In genomic region chrX:15293471-15293870, GRCh38 we compare ENCODE assay signal across 31 cellular contexts. TPM values are rescaled to one million over a fixed set of nuclear protein-coding genes. Genes with fewer than 3 reads are reported as not detected.
"Had no signal": no experiment of that assay in that cellular context is flagged by ENCODE, and none has a peak within 500 bp of the region (broad histone marks: within the 10 kb centered on the region; RNA-seq: fewer than 3 reads in every experiment).

No MANE protein-coding gene starts in this region.

- DNase-seq: activated CD4-positive, alpha-beta T cell treated with anti-CD3 and anti-CD28 coated beads, Interleukin-2, amount 50 U/mL, for 4 hours; activated CD8-positive, alpha-beta memory T cell treated with anti-CD3 and anti-CD28 coated beads for 24 hours; activated CD8-positive, alpha-beta memory T cell treated with anti-CD3 and anti-CD28 coated beads, Interleukin-2, amount 50 U/mL, for 4 hours; activated naive CD4-positive, alpha-beta T cell treated with Interleukin-2 at 50 U/mL for 16 hours; activated naive CD8-positive, alpha-beta T cell treated with anti-CD3 and anti-CD28 coated beads for 36 hours; activated T-cell treated with anti-CD3 and anti-CD28 coated beads, Interleukin-2, amount 50 U/mL, for 24 hours; amniotic stem cell; cerebellar nuclear complex; heart right ventricle; islet precursor cell; left cardiac atrium; naive B cell; stimulated activated CD4-positive, alpha-beta T cell treated with anti-CD3 and anti-CD28 coated beads, Interleukin-15, amount 100 ng/mL, for 24 hours; stomach; T-helper 2 cell had no signal

- H3K27ac ChIP-seq: breast epithelium, coronary artery, heart right ventricle, suprapubic skin, tibial nerve had no signal

- H3K4me1 Mint-ChIP-seq: activated naive CD8-positive, alpha-beta T cell treated with anti-CD3 and anti-CD28 coated beads for 36 hours; memory B cell; naive B cell; neural crest cell; stimulated activated memory B cell treated with anti-CD40 and anti-IgM and Interleukin-4, amounts not matched to agents 10 μg/mL and 1 μg/mL and 100 μg/mL, for 72 hours had no signal

- H3K9me3 ChIP-seq: breast epithelium, heart right ventricle, stomach, suprapubic skin, tibial nerve had no signal

- H3K27me3 ChIP-seq: stomach, suprapubic skin, tibial nerve had no signal

- H3K4me1 ChIP-seq: breast epithelium, stomach, suprapubic skin, tibial nerve had no signal

- H3K9me3 Mint-ChIP-seq: activated naive CD8-positive, alpha-beta T cell treated with anti-CD3 and anti-CD28 coated beads for 36 hours; activated T-cell treated with anti-CD3 and anti-CD28 coated beads, Interleukin-2, amount 50 U/mL, for 24 hours; activated T-helper 2 cell treated with anti-CD3 and anti-CD28 coated beads, Interferon-gamma antibody, Interleukin-2, Interleukin-4, amounts not matched to agents 10 μg/mL and 5 μg/mL and 100 μg/mL, durations not matched to agents 14 hours and 24 hours and 36 hours; neural crest cell; stimulated activated memory B cell treated with anti-CD40 and anti-IgM and Interleukin-4, amounts not matched to agents 10 μg/mL and 1 μg/mL and 100 μg/mL, for 72 hours; WTC11 had no signal

- H3K4me2 ChIP-seq: smooth muscle cell had no signal

- H3K27me3 Mint-ChIP-seq: activated naive CD8-positive, alpha-beta T cell treated with anti-CD3 and anti-CD28 coated beads for 36 hours; naive B cell; stimulated activated memory B cell treated with anti-CD40 and anti-IgM and Interleukin-4, amounts not matched to agents 10 μg/mL and 1 μg/mL and 100 μg/mL, for 72 hours had no signal

- ATAC-seq: heart right ventricle; left cardiac atrium; sciatic nerve; stimulated activated memory B cell treated with anti-CD40 and anti-IgM and Interleukin-4, amounts not matched to agents 10 μg/mL and 1 μg/mL and 100 μg/mL, for 72 hours; WTC11 had no signal

- H3K36me3 ChIP-seq: breast epithelium, stomach, suprapubic skin, tibial nerve had no signal

- H3K4me3 ChIP-seq: breast epithelium, coronary artery, heart right ventricle, smooth muscle cell, stomach, suprapubic skin, tibial nerve had no signal

- H3K4me3 Mint-ChIP-seq: activated naive CD8-positive, alpha-beta T cell treated with anti-CD3 and anti-CD28 coated beads for 36 hours; activated T-cell treated with anti-CD3 and anti-CD28 coated beads, Interleukin-2, amount 50 U/mL, for 24 hours; memory B cell; naive B cell; neural crest cell; stimulated activated memory B cell treated with anti-CD40 and anti-IgM and Interleukin-4, amounts not matched to agents 10 μg/mL and 1 μg/mL and 100 μg/mL, for 72 hours; WTC11 had no signal

- H3K36me3 Mint-ChIP-seq: activated naive CD8-positive, alpha-beta T cell treated with anti-CD3 and anti-CD28 coated beads for 36 hours; memory B cell; naive B cell; stimulated activated memory B cell treated with anti-CD40 and anti-IgM and Interleukin-4, amounts not matched to agents 10 μg/mL and 1 μg/mL and 100 μg/mL, for 72 hours; WTC11 had no signal

RNA-seq across cellular contexts. Expression of gene ASB11, which starts 22.0 kb away (rescaled TPM):
- total RNA-seq: activated naive CD8-positive, alpha-beta T cell treated with anti-CD3 and anti-CD28 coated beads for 36 hours; activated T-helper 2 cell treated with anti-CD3 and anti-CD28 coated beads, Interferon-gamma antibody, Interleukin-2, Interleukin-4, amounts not matched to agents 10 μg/mL and 5 μg/mL and 100 μg/mL, durations not matched to agents 14 hours and 24 hours and 36 hours; breast epithelium; liver; mononuclear cell; neural crest cell; osteoblast; posterior vena cava; renal cortical epithelial cell; sciatic nerve; smooth muscle cell; tibial nerve; WTC11 had no signal
- polyA plus RNA-seq: smooth muscle cell had no signal

RNA-seq across cellular contexts. Expression of gene ASB9, which starts 23.6 kb away (rescaled TPM):
- total RNA-seq: osteoblast, smooth muscle cell had no signal
